ENCODE assay signal across 13 cellular contexts in genomic region chr3:133732233-133732632, GRCh38. TPM values are rescaled to one million over a fixed set of nuclear protein-coding genes. Genes with fewer than 3 reads are reported as not detected.
DNase-seq lines count a peak whose midpoint lies in the region; ATAC-seq, FAIRE-seq and TF ChIP-seq lines count a peak whose summit lies in the region.
"Not testable (repeated sequence)": the region's sequence is repeated elsewhere in the genome, so short reads cannot be mapped to it uniquely, and the experiment has no call there.
"Had no signal": no experiment of that assay in that cellular context is flagged by ENCODE, and none has a peak within 500 bp of the region (broad histone marks: within the 10 kb centered on the region; RNA-seq: fewer than 3 reads in every experiment).

No MANE protein-coding gene starts in this region.

- not testable (repeated sequence) for FAIRE-seq in K562 (lab: Jason Lieb, UNC); HepG2 (lab: Jason Lieb, UNC)

- ATAC-seq in K562, HepG2: not testable (repeated sequence)
- ATAC-seq in left lobe of liver (peak; percentile 44), right lobe of liver (peak in 2 of 4 donors; percentile 15 to 29)

- BruUV-seq in K562 (replicated peaks; lab: Mats Ljungman, UMichigan); HepG2 (replicated peaks; lab: Mats Ljungman, UMichigan): not testable (repeated sequence)

- H3K27ac ChIP-seq in K562 (ENCODE audit: extremely low read depth, low read depth, low read length); esophagus muscularis mucosa (replicated peaks in 1 of 4): not testable (repeated sequence)
- H3K27ac ChIP-seq in HepG2 (ENCODE audit: extremely low read length, insufficient read depth, low read length) (peak overlapping the region; percentile 63), liver (ENCODE audit: low read depth in 1 of 2, low read length in 2 of 2) (peak overlapping the region; percentile 64 to 79), right lobe of liver (peak overlapping the region in 1 of 3 donors; percentile 70)

- H3K36me3 Mint-ChIP-seq in activated CD4-positive, alpha-beta T cell treated with anti-CD3 and anti-CD28 coated beads, Interleukin-2, amount 10 ng/mL, durations not matched to agents 24 days and 14 days (ENCODE audit: low read depth), result not testable (repeated sequence)

- DNase-seq in NAMALWA (ENCODE audit: low spot score) (peak; percentile 25), esophagus muscularis mucosa (ENCODE audit: extremely low spot score) (peak; percentile 29), right lobe of liver (peak in 1 of 3 donors; percentile 65)
- DNase-seq in activated CD4-positive, alpha-beta T cell treated with anti-CD3 and anti-CD28 coated beads, Interleukin-2, amount 10 ng/mL, durations not matched to agents 24 days and 14 days, result peak; percentile 18
- not testable (repeated sequence) for DNase-seq in K562 (ENCODE audit: extremely low read depth in 1 of 4, low spot score in 3 of 4); left lobe of liver (ENCODE audit: low spot score); HepG2 (ENCODE audit: low spot score)

- CTCF ChIA-PET in K562 (lab: Yijun Ruan, JAX; ENCODE audit: low intra/inter-chr PET ratio); HepG2 (lab: Yijun Ruan, JAX; ENCODE audit: low intra/inter-chr PET ratio, low total read pairs): not testable (repeated sequence)

- H4K20me1 ChIP-seq in K562 (replicated peaks; ENCODE audit: control insufficient read depth, insufficient read depth, low read length); HepG2 (ENCODE audit: insufficient read depth, low read length): not testable (repeated sequence)

- not testable (repeated sequence) for H3K27ac Mint-ChIP-seq in activated CD4-positive, alpha-beta T cell treated with anti-CD3 and anti-CD28 coated beads, Interleukin-2, amount 10 ng/mL, durations not matched to agents 24 days and 14 days

- TF ChIP-seq POLR2A in K562 (conservative IDR thresholded peaks at IDR 0.05); esophagus muscularis mucosa (IDR thresholded peaks at IDR 0.05; ENCODE audit: low read depth); HepG2 (IDR thresholded peaks at IDR 0.05; ENCODE audit: insufficient read depth in 1 of 2, low read depth in 2 of 2, low read length in 2 of 2): not testable (repeated sequence)
- TF ChIP-seq POLR2A in right lobe of liver (IDR thresholded peaks at IDR 0.05), result peak; percentile 30

- peaks cover 10% of the 10 kb centered on the region for H3K9me3 Mint-ChIP-seq in activated CD4-positive, alpha-beta T cell treated with anti-CD3 and anti-CD28 coated beads, Interleukin-2, amount 10 ng/mL, durations not matched to agents 24 days and 14 days

- not testable (repeated sequence) for H3K9me3 ChIP-seq in K562 (replicated peaks; ENCODE audit: control insufficient read depth, insufficient read depth, low read depth, low read length); esophagus muscularis mucosa; HepG2 (ENCODE audit: low read length); liver (ENCODE audit: control insufficient read depth in 4 of 4, low read length in 3 of 4); right lobe of liver

- WGBS in K562 (ENCODE audit: insufficient coverage, low coverage, missing lambda C conversion rate), result 21% methylated on average over 5 of the region's 6 CpGs
- WGBS in esophagus muscularis mucosa, result 72% methylated on average over 6 of the region's 6 CpGs
- WGBS in HepG2 (ENCODE audit: low lambda C conversion rate), result 93% methylated on average over 5 of the region's 6 CpGs
- WGBS in liver, result 56% methylated on average over 6 of the region's 6 CpGs
- WGBS in right lobe of liver (ENCODE audit: insufficient coverage, low coverage, low lambda C conversion rate, missing lambda C conversion rate), result 54% methylated on average over 5 of the region's 6 CpGs

- TF ChIP-seq EP300 in K562 (IDR thresholded peaks at IDR 0.05; ENCODE audit: low read length); esophagus muscularis mucosa (IDR thresholded peaks at IDR 0.05); HepG2 (IDR thresholded peaks at IDR 0.05; ENCODE audit: low read depth in 2 of 2, low read length in 2 of 2); HepG2 (CRISPR knock-in tag; IDR thresholded peaks at IDR 0.05; ENCODE audit: borderline replicate concordance): not testable (repeated sequence)

- not testable (repeated sequence) for H3K27me3 ChIP-seq in K562 (ENCODE audit: control insufficient read depth in 2 of 2, insufficient read depth in 2 of 2, low read length in 2 of 2); esophagus muscularis mucosa; HepG2 (ENCODE audit: control insufficient read depth in 1 of 2, insufficient read depth in 2 of 2, low read length in 2 of 2); liver (ENCODE audit: control insufficient read depth in 4 of 4, insufficient read depth in 4 of 4, low read length in 3 of 4); right lobe of liver

- POLR2A ChIA-PET in K562 (lab: Yijun Ruan, JAX), result interaction anchor here (1.2 kb wide), 1 partner anchor 12 kb away, joined by 3 read pairs; no protein-coding TSS in a partner anchor
- POLR2A ChIA-PET in HepG2 (lab: Yijun Ruan, JAX), result interaction anchor here (0.6 to 6.6 kb wide), 8 partner anchors 12 to 159 kb away, joined by 3 to 271 read pairs (median 4); partner anchors contain the start of genes CDV3 and TF

- not testable (repeated sequence) for H3K4me1 ChIP-seq in K562 (replicated peaks in 1 of 2; ENCODE audit: control insufficient read depth in 2 of 2, insufficient read depth in 2 of 2, low read length in 2 of 2); esophagus muscularis mucosa
- H3K4me1 ChIP-seq in HepG2 (ENCODE audit: insufficient read depth, low read length), result peaks cover 74% of the 10 kb centered on the region
- H3K4me1 ChIP-seq in liver (ENCODE audit: control insufficient read depth in 4 of 4, insufficient read depth in 4 of 4, low read length in 3 of 4), result peaks cover 20 to 57% (median 52%) of the 10 kb centered on the region in 4 donors
- peaks cover 0 to 53% (median 21%) of the 10 kb centered on the region in 4 donors for H3K4me1 ChIP-seq in right lobe of liver

- H3K27me3 Mint-ChIP-seq in activated CD4-positive, alpha-beta T cell treated with anti-CD3 and anti-CD28 coated beads, Interleukin-2, amount 10 ng/mL, durations not matched to agents 24 days and 14 days, result not testable (repeated sequence)

- TF ChIP-seq CTCF in K562 (IDR thresholded peaks at IDR 0.05 in 2 of 3, conservative IDR thresholded peaks at IDR 0.05 in 1 of 3; ENCODE audit: insufficient read depth in 2 of 3, low read depth in 1 of 3, low read length in 3 of 3); esophagus muscularis mucosa (IDR thresholded peaks at IDR 0.05); HepG2 (CRISPR knock-in tag; IDR thresholded peaks at IDR 0.05); liver (IDR thresholded peaks at IDR 0.05; ENCODE audit: low read depth, low read length, missing input control); right lobe of liver (IDR thresholded peaks at IDR 0.05): not testable (repeated sequence)

- intact Hi-C loops in activated CD4-positive, alpha-beta T cell treated with anti-CD3 and anti-CD28 coated beads, Interleukin-2, amount 10 ng/mL, durations not matched to agents 24 days and 14 days (cut with micrococcal nuclease); K562 (cut with micrococcal nuclease); esophagus muscularis mucosa (cut with DNase I); HepG2 (cut with micrococcal nuclease; ENCODE audit: unreplicated experiment); right lobe of liver (cut with DNase I): not testable (repeated sequence)

- H3K79me2 ChIP-seq in K562 (ENCODE audit: control insufficient read depth, insufficient read depth, low read length); HepG2 (ENCODE audit: insufficient read depth, low read length): not testable (repeated sequence)

- H3K4me1 Mint-ChIP-seq in activated CD4-positive, alpha-beta T cell treated with anti-CD3 and anti-CD28 coated beads, Interleukin-2, amount 10 ng/mL, durations not matched to agents 24 days and 14 days, result not testable (repeated sequence)

- not testable (repeated sequence) for H3K4me2 ChIP-seq in K562 (ENCODE audit: insufficient read depth, low read length); HepG2 (ENCODE audit: low read depth, low read length)

- H3K4me3 ChIP-seq in K562; esophagus muscularis mucosa; HepG2 (replicated peaks in 1 of 3; ENCODE audit: insufficient read depth in 1 of 3, low read depth in 2 of 3, low read length in 3 of 3); liver (ENCODE audit: low read depth in 1 of 3, low read length in 3 of 3); right lobe of liver: not testable (repeated sequence)

- not testable (repeated sequence) for TF ChIP-seq RAD21 in K562 (CRISPR knock-in tag; conservative IDR thresholded peaks at IDR 0.05 in 1 of 2, IDR thresholded peaks at IDR 0.05 in 1 of 2); HepG2 (CRISPR knock-in tag; IDR thresholded peaks at IDR 0.05); liver (IDR thresholded peaks at IDR 0.05)

- H3K9ac ChIP-seq in K562 (ENCODE audit: insufficient read depth in 1 of 2, low read depth in 2 of 2, low read length in 2 of 2); HepG2 (ENCODE audit: insufficient read depth, low read depth, low read length); liver (ENCODE audit: low read depth in 1 of 2, low read length in 2 of 2): not testable (repeated sequence)

- not testable (repeated sequence) for H3K36me3 ChIP-seq in K562 (ENCODE audit: control insufficient read depth, insufficient read depth, low read length); esophagus muscularis mucosa; HepG2 (replicated peaks in 1 of 2; ENCODE audit: control insufficient read depth in 1 of 2, insufficient read depth in 2 of 2, low read length in 2 of 2); liver (ENCODE audit: control insufficient read depth in 4 of 4, insufficient read depth in 3 of 4, low read depth in 1 of 4, low read length in 3 of 4); right lobe of liver

- not testable (repeated sequence) for H2AFZ ChIP-seq in K562 (ENCODE audit: low read depth, low read length); HepG2 (ENCODE audit: low read length)

- H3K9me1 ChIP-seq in K562 (ENCODE audit: control insufficient read depth, insufficient read depth, low read length), result not testable (repeated sequence)

- in situ Hi-C loops in K562 (cut with MboI); HepG2 (cut with HindIII; ENCODE audit: extremely low pct_ligation_motif_present, low pct_unique_long_range_greater_than_20kb): not testable (repeated sequence)

- not testable (repeated sequence) for H3K4me3 Mint-ChIP-seq in activated CD4-positive, alpha-beta T cell treated with anti-CD3 and anti-CD28 coated beads, Interleukin-2, amount 10 ng/mL, durations not matched to agents 24 days and 14 days

RNA-seq across cellular contexts. Expression of gene TF, which starts 14.0 kb away (rescaled TPM):
- 0.02 and 0.26 TPM in 2 replicates for total RNA-seq in activated CD4-positive, alpha-beta T cell treated with anti-CD3 and anti-CD28 coated beads, Interleukin-2, amount 10 ng/mL, durations not matched to agents 24 days and 14 days
- total RNA-seq in K562 (2011; cell fraction: chromatin; rRNA removed; ENCODE audit: low replicate concordance), result 2.2 and 2.7 TPM in 2 replicates
- 0.50 and 2.4 TPM in 2 replicates for total RNA-seq in K562 (2011; cell fraction: nucleolus; rRNA removed)
- 1.2 and 1.3 TPM in 2 replicates for total RNA-seq in K562 (2011; cell fraction: nucleoplasm; rRNA removed)
- total RNA-seq in K562 (2014; rRNA removed), result 0.09 and 2.6 TPM in 2 replicates
- total RNA-seq in K562 (2014; rRNA removed; fragmentation: Illumina TruSeq; extraction: Trizol), result 2.0 and 2.8 TPM in 2 replicates
- 0.51 TPM in 1 of 2 replicates, not detected in the other for total RNA-seq in K562 (2015; rRNA removed; fragmentation: Illumina TruSeq; extraction: Trizol)
- 9.2 and 11.1 TPM in 2 replicates for total RNA-seq in K562 (2021)
- polyA plus RNA-seq in K562 (2011; rRNA removed), result 1.1 and 1.5 TPM in 2 replicates
- polyA plus RNA-seq in K562 (2011; cell fraction: cytosol; rRNA removed), result 0.78 and 0.81 TPM in 2 replicates
- polyA plus RNA-seq in K562 (2011; cell fraction: nucleus; rRNA removed), result 1.7 and 3.8 TPM in 2 replicates
- 0.42 and 12.7 TPM in 2 replicates for polyA plus RNA-seq in K562 (2012)
- polyA plus RNA-seq in K562 (2014; fragmentation: Illumina TruSeq; extraction: Trizol), result 2.6 and 3.1 TPM in 2 replicates
- 1 to 10 TPM; 3.1 to 6.7 TPM for polyA plus RNA-seq in K562 (2014; fragmentation: Nextera tagmentation; extraction: Ambion mirVana)
- polyA plus RNA-seq in K562 (2014; rRNA removed), result 3.5 and 3.9 TPM in 2 replicates
- polyA minus RNA-seq in K562 (2011; rRNA and poly(A)+ RNA removed), result 1.1 and 1.9 TPM in 2 replicates
- polyA minus RNA-seq in K562 (2011; cell fraction: cytosol; rRNA and poly(A)+ RNA removed), result 0.67 and 22.6 TPM in 2 replicates
- polyA minus RNA-seq in K562 (2011; cell fraction: nucleus; rRNA and poly(A)+ RNA removed), result 0.89 and 1.6 TPM in 2 replicates
- total RNA-seq in esophagus muscularis mucosa, result 1 to 10 TPM in 1 of 4 donors, under 1 TPM in 3; under 0.01 to 3.1 (median 0.28) TPM
- total RNA-seq in left lobe of liver, result 25,131 TPM
- 4,983 and 10,074 TPM in 2 replicates for total RNA-seq in HepG2 (2016; rRNA removed; fragmentation: Illumina TruSeq; extraction: Trizol)
- total RNA-seq in HepG2 (2016; cell fraction: cytosol; rRNA removed; fragmentation: Illumina TruSeq; extraction: Trizol; ENCODE audit: low read depth), result 443 and 484 TPM in 2 replicates
- 4,851 and 10,104 TPM in 2 replicates for total RNA-seq in HepG2 (2016; cell fraction: insoluble cytoplasmic fraction; rRNA removed; fragmentation: Illumina TruSeq; extraction: Trizol)
- 957 and 1,048 TPM in 2 replicates for total RNA-seq in HepG2 (2016; cell fraction: membrane; rRNA removed; fragmentation: Illumina TruSeq; extraction: Trizol)
- total RNA-seq in HepG2 (2016; cell fraction: nucleus; rRNA removed; fragmentation: Illumina TruSeq; extraction: Trizol), result 7,106 and 8,454 TPM in 2 replicates
- 11,821 and 17,414 TPM in 2 replicates for polyA plus RNA-seq in HepG2 (2011; rRNA removed)
- polyA plus RNA-seq in HepG2 (2011; cell fraction: cytosol; rRNA removed), result 11,091 and 16,564 TPM in 2 replicates
- polyA plus RNA-seq in HepG2 (2011; cell fraction: nucleus; rRNA removed), result 7,213 and 10,181 TPM in 2 replicates
- polyA plus RNA-seq in HepG2 (2012), result 17,461 and 22,113 TPM in 2 replicates
- polyA plus RNA-seq in HepG2 (2016; cell fraction: cytosol; fragmentation: Illumina TruSeq; extraction: Trizol; ENCODE audit: low read depth), result 537 and 560 TPM in 2 replicates
- polyA plus RNA-seq in HepG2 (2016; cell fraction: insoluble cytoplasmic fraction; fragmentation: Illumina TruSeq; extraction: Trizol; ENCODE audit: low read depth), result 3,671 and 3,676 TPM in 2 replicates
- polyA plus RNA-seq in HepG2 (2016; cell fraction: membrane; fragmentation: Illumina TruSeq; extraction: Trizol; ENCODE audit: low read depth), result 614 and 667 TPM in 2 replicates
- 7,882 and 8,251 TPM in 2 replicates for polyA plus RNA-seq in HepG2 (2016; cell fraction: nucleus; fragmentation: Illumina TruSeq; extraction: Trizol; ENCODE audit: insufficient read depth, low read depth)
- 3.7 and 10,022 TPM in 2 replicates for polyA minus RNA-seq in HepG2 (2011; rRNA and poly(A)+ RNA removed; ENCODE audit: low replicate concordance)
- 4,700 and 8,142 TPM in 2 replicates for polyA minus RNA-seq in HepG2 (2011; cell fraction: cytosol; rRNA and poly(A)+ RNA removed)
- polyA minus RNA-seq in HepG2 (2011; cell fraction: nucleus; rRNA and poly(A)+ RNA removed), result 3,076 and 4,905 TPM in 2 replicates
- 1,000 to 10,000 TPM; 5,845 to 6,687 TPM for total RNA-seq in liver
- 1,000 to 10,000 TPM; 5,045 to 9,659 TPM for polyA plus RNA-seq in liver
- total RNA-seq in right lobe of liver, result over 10,000 TPM in 4 of 6 experiments, 1,000 to 10,000 TPM in 2; 2,871 to 25,349 (median 17,684) TPM
- total RNA-seq: Daoy had no signal
- polyA plus RNA-seq: CD14-positive monocyte; CD4-positive, alpha-beta memory T cell; CD4-positive, CD25-positive, alpha-beta regulatory T cell; CD8-positive, alpha-beta memory T cell had no signal

Comparison
In these comparisons a context has a peak if more than half of its experiments do, and no peak if none do; other contexts are left out.
1. RNA of gene TF, which starts 14.0 kb away (total RNA-seq): 25,131 TPM in left lobe of liver (single experiment), 2,871 to 25,349 TPM in right lobe of liver, 443 to 10,104 TPM in HepG2 and 5,845 to 6,687 TPM in liver; 0.09 to 11.1 TPM in K562, under 0.01 to 3.1 TPM in esophagus muscularis mucosa and 0.02 to 0.26 TPM in activated CD4-positive, alpha-beta T cell treated with anti-CD3 and anti-CD28 coated beads, Interleukin-2, amount 10 ng/mL, durations not matched to agents 24 days and 14 days; every median in the first group is over 10 times any median in the second.